In the genomic region with DNA sequence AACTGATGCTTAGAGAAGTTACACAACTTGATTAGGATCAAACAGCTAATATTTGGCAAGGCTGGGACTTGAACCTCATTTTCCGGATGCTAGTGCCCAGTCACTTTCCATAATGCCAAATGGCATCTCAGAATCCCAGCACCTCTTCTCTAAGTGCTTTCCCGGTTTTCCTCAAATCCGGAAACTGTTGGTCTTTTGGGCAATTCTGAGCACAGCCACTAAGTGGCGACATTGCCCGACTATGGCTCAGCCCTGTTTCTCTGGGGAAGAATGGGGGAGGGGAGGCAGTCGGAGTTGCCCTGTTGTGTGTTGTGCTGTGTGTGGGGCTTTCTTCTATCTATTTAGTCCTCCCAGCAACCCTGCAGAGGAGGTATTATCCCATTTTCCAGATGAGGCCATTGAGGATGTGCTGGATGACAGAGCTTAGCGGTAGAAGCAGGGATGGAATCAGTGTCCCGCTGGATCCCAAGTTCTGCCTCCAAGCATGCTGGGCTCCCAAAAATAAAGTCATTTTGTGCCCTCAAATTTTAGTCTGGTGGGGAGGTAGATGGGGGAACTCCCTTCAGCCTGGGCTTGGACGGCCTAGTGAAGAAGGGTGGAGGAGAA, we compare ENCODE assay signal across 8 cellular contexts.
DNase-seq lines count a peak whose midpoint lies in the region; ATAC-seq and TF ChIP-seq lines count a peak whose summit lies in the region.

No MANE protein-coding gene starts in this region.

- H3K27me3 ChIP-seq in brain microvascular endothelial cell (replicated peaks) = no peaks in the 10 kb centered on the region

- H3K4me3 ChIP-seq in AG10803 (ENCODE audit: low read length) (no peak overlapping the region), brain microvascular endothelial cell (ENCODE audit: low read depth, low read length) (no peak overlapping the region)

- no peaks in the 10 kb centered on the region for H3K36me3 ChIP-seq in brain microvascular endothelial cell (replicated peaks)

- DNase-seq in AG10803 (ENCODE audit: low read depth) = peak; percentile 26
- DNase-seq in NCI-H526 treated with DMSO at 0.1 percent for 48 hours (lab: John Stamatoyannopoulos, UW) = peak; percentile 60
- peak; percentile 52 for DNase-seq in brain microvascular endothelial cell
- peak; percentile 35 for DNase-seq in myocyte (ENCODE audit: low read depth)
- DNase-seq in NCI-H1930 (lab: John Stamatoyannopoulos, UW) = no peak
- no peak for DNase-seq in effector CD8-positive, alpha-beta T cell (lab: John Stamatoyannopoulos, UW)

- in situ Hi-C loops in brain microvascular endothelial cell (cut with HindIII; ENCODE audit: low pct_ligation_motif_present, low sequenced_read_pairs) = no loop called here

- ATAC-seq in HG03469 (IDR thresholded peaks at IDR 0.05; ENCODE audit: unreplicated experiment) = no peak

- no peak overlapping the region for H3K27ac ChIP-seq in brain microvascular endothelial cell

- TF ChIP-seq CTCF in AG10803 (conservative IDR thresholded peaks at IDR 0.05; ENCODE audit: low read length) (peak; percentile 70), GM12873 (IDR thresholded peaks at IDR 0.05; ENCODE audit: insufficient read depth, low read depth, low read length, missing control alignments) (peak; percentile 78), brain microvascular endothelial cell (IDR thresholded peaks at IDR 0.05; ENCODE audit: low read depth, low read length, missing control alignments) (peak; percentile 79)

Comparison
In these comparisons a context has a peak if more than half of its experiments do, and no peak if none do; other contexts are left out.
1. DNase-seq: peak in AG10803 (single experiment), NCI-H526 treated with DMSO at 0.1 percent for 48 hours (single experiment), brain microvascular endothelial cell (single experiment) and myocyte (single experiment); none in NCI-H1930 (0 of 2) and effector CD8-positive, alpha-beta T cell (single experiment).
2. Peak in every context shown above with its lines, with median percentiles within 50 percentile points of each other: CTCF ChIP-seq.